In genomic region chr7:7706556-7706955, GRCh38 we compare ENCODE assay signal across 18 cellular contexts. TPM values are rescaled to one million over a fixed set of nuclear protein-coding genes. Genes with fewer than 3 reads are reported as not detected.
A peak's percentile ranks its signal among the peaks of the same experiment; 100 is the strongest.
DNase-seq lines count a peak whose midpoint lies in the region; ATAC-seq and FAIRE-seq lines count a peak whose summit lies in the region.
"Had no signal": no experiment of that assay in that cellular context is flagged by ENCODE, and none has a peak within 500 bp of the region (broad histone marks: within the 10 kb centered on the region; RNA-seq: fewer than 3 reads in every experiment).

No MANE protein-coding gene starts in this region.

- H3K27me3 Mint-ChIP-seq in T-helper 2 cell treated with Interferon-gamma antibody and Interleukin-4, amounts not matched to agents 5 μg/mL and 100 μg/mL, for 36 hours (ENCODE audit: low read depth), result no peaks in the 10 kb centered on the region
- no peaks in the 10 kb centered on the region for H3K27me3 Mint-ChIP-seq in activated CD4-positive, alpha-beta T cell treated with anti-CD3 and anti-CD28 coated beads, Interleukin-2, amount 10 ng/mL, durations not matched to agents 24 days and 14 days
- H3K27me3 Mint-ChIP-seq: activated B cell treated with CpG ODN at 0.5 μM for 24 hours; activated naive CD4-positive, alpha-beta T cell treated with anti-CD3 and anti-CD28 coated beads, Interleukin-2, amount 10 ng/mL, durations not matched to agents 7 days and 5 days had no signal

- intact Hi-C loops in left ventricle myocardium superior (cut with micrococcal nuclease), result no loop called here
- intact Hi-C loops in left cardiac atrium (cut with DNase I), result no loop called here
- intact Hi-C loops in activated CD4-positive, alpha-beta T cell treated with anti-CD3 and anti-CD28 coated beads, Interleukin-2, amount 10 ng/mL, durations not matched to agents 24 days and 14 days (cut with micrococcal nuclease), result no loop called here

- H3K27ac Mint-ChIP-seq in T-helper 2 cell treated with Interferon-gamma antibody and Interleukin-4, amounts not matched to agents 5 μg/mL and 100 μg/mL, for 36 hours, result no peak overlapping the region
- no peak overlapping the region for H3K27ac Mint-ChIP-seq in activated CD4-positive, alpha-beta T cell treated with anti-CD3 and anti-CD28 coated beads, Interleukin-2, amount 10 ng/mL, durations not matched to agents 24 days and 14 days
- H3K27ac Mint-ChIP-seq: activated naive CD4-positive, alpha-beta T cell treated with anti-CD3 and anti-CD28 coated beads, Interleukin-2, amount 10 ng/mL, durations not matched to agents 7 days and 5 days had no signal

- no peaks in the 10 kb centered on the region for H3K36me3 Mint-ChIP-seq in T-helper 2 cell treated with Interferon-gamma antibody and Interleukin-4, amounts not matched to agents 5 μg/mL and 100 μg/mL, for 36 hours (ENCODE audit: low read depth)
- H3K36me3 Mint-ChIP-seq in activated CD4-positive, alpha-beta T cell treated with anti-CD3 and anti-CD28 coated beads, Interleukin-2, amount 10 ng/mL, durations not matched to agents 24 days and 14 days (ENCODE audit: low read depth), result no peaks in the 10 kb centered on the region
- H3K36me3 Mint-ChIP-seq: activated naive CD4-positive, alpha-beta T cell treated with anti-CD3 and anti-CD28 coated beads, Interleukin-2, amount 10 ng/mL, durations not matched to agents 7 days and 5 days had no signal

- no peak overlapping the region for H3K4me3 Mint-ChIP-seq in T-helper 2 cell treated with Interferon-gamma antibody and Interleukin-4, amounts not matched to agents 5 μg/mL and 100 μg/mL, for 36 hours
- no peak overlapping the region for H3K4me3 Mint-ChIP-seq in activated CD4-positive, alpha-beta T cell treated with anti-CD3 and anti-CD28 coated beads, Interleukin-2, amount 10 ng/mL, durations not matched to agents 24 days and 14 days
- H3K4me3 Mint-ChIP-seq: activated naive CD4-positive, alpha-beta T cell treated with anti-CD3 and anti-CD28 coated beads, Interleukin-2, amount 10 ng/mL, durations not matched to agents 7 days and 5 days had no signal

- peak; percentile 24 for ATAC-seq in left ventricle myocardium superior
- ATAC-seq in left cardiac atrium, result no peak
- peak; percentile 9 for ATAC-seq in HG03175 (IDR thresholded peaks at IDR 0.05; ENCODE audit: unreplicated experiment)
- ATAC-seq: PC-3 had no signal

- H3K4me1 Mint-ChIP-seq in T-helper 2 cell treated with Interferon-gamma antibody and Interleukin-4, amounts not matched to agents 5 μg/mL and 100 μg/mL, for 36 hours (ENCODE audit: low read depth), result peaks cover 5% of the 10 kb centered on the region
- H3K4me1 Mint-ChIP-seq in activated CD4-positive, alpha-beta T cell treated with anti-CD3 and anti-CD28 coated beads, Interleukin-2, amount 10 ng/mL, durations not matched to agents 24 days and 14 days, result peaks cover 6% of the 10 kb centered on the region

- peak; percentile 7 for FAIRE-seq in RCC 7860 (lab: Jason Lieb, UNC)
- FAIRE-seq: A204.1, bronchial epithelial cell had no signal

- H3K9me3 Mint-ChIP-seq in T-helper 2 cell treated with Interferon-gamma antibody and Interleukin-4, amounts not matched to agents 5 μg/mL and 100 μg/mL, for 36 hours, result no peaks in the 10 kb centered on the region
- no peaks in the 10 kb centered on the region for H3K9me3 Mint-ChIP-seq in activated CD4-positive, alpha-beta T cell treated with anti-CD3 and anti-CD28 coated beads, Interleukin-2, amount 10 ng/mL, durations not matched to agents 24 days and 14 days
- H3K9me3 Mint-ChIP-seq: activated B cell treated with CpG ODN at 0.5 μM for 24 hours; activated naive CD4-positive, alpha-beta T cell treated with anti-CD3 and anti-CD28 coated beads, Interleukin-2, amount 10 ng/mL, durations not matched to agents 7 days and 5 days had no signal

- DNase-seq in left ventricle myocardium superior (no peak), left cardiac atrium (no peak), RCC 7860 (ENCODE audit: low spot score) (no peak), dermis blood vessel endothelial cell (no peak)
- no peak for DNase-seq in activated CD4-positive, CD25-positive, alpha-beta regulatory T cell treated with anti-CD3 and anti-CD28 coated beads, Interleukin-2, amount 50 U/mL, for 72 hours
- DNase-seq in T-helper 2 cell treated with Interferon-gamma antibody and Interleukin-4, amounts not matched to agents 5 μg/mL and 100 μg/mL, for 36 hours (ENCODE audit: low spot score), result no peak
- DNase-seq in activated CD4-positive, alpha-beta T cell treated with anti-CD3 and anti-CD28 coated beads, Interleukin-2, amount 10 ng/mL, durations not matched to agents 24 days and 14 days, result no peak
- DNase-seq: activated B cell treated with CpG ODN at 0.5 μM for 24 hours; activated naive CD4-positive, alpha-beta T cell treated with anti-CD3 and anti-CD28 coated beads, Interleukin-2, amount 10 ng/mL, durations not matched to agents 7 days and 5 days; effector memory CD4-positive, alpha-beta T cell; GDM1; mesendoderm; MM.1S; nucleus accumbens; PC-3 had no signal

RNA-seq across cellular contexts. Expression of gene RPA3, which starts 11.9 kb away (rescaled TPM):
- total RNA-seq in left ventricle myocardium superior (25.2 TPM), left cardiac atrium (10 to 100 TPM; 20.3 to 24.8 TPM), dermis blood vessel endothelial cell (18.9 and 25.5 TPM in 2 replicates)
- total RNA-seq in activated CD4-positive, alpha-beta T cell treated with anti-CD3 and anti-CD28 coated beads, Interleukin-2, amount 10 ng/mL, durations not matched to agents 24 days and 14 days, result 93.0 and 113 TPM in 2 replicates

Comparison
In these comparisons a context has a peak if more than half of its experiments do, and no peak if none do; other contexts are left out.
1. ATAC-seq: peak in left ventricle myocardium superior (single experiment) and HG03175 (single experiment); none in left cardiac atrium (0 of 2).